In the genomic region with DNA sequence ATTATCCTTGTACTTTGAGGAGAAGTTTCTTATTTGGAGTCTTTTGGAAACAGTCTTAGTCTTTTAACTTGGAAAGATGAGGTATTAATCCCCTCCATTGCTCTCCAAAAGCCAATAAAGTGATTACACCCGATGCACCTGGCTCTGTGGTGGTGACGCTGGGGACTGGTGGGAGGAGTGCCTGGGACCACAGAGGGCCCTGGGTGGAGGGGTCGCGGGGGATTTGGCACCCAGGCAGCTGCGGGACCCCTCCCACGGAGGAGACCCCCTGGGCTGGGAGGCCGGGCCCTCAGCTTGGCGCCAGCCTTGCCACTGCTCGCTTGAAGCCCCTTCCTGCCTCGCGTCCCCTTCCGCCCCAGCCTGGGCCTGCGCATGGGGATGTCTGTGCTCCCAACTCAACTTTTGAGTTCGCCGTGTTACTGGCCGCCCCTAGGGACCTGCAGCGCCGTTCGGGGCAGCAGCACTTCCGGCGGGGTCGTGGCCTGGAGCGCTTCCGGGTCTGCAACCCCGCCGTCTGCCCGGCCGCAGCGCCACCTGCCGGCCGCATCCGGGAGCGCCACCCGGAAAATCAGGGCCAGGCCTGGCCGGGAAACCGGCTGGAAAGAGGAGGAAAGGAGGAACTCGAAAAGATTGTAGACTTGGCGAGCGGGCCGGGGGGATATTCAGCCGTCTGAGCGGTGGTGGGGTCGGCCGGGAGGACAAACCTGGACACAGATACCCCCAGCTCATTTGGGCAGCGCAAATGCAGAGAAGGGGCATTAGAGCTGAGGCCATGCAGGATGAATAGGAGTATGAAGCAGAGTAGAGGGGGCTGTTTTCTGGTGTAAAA, we compare ENCODE assay signal across 8 cellular contexts. TPM values are rescaled to one million over a fixed set of nuclear protein-coding genes. Genes with fewer than 3 reads are reported as not detected.
A peak's percentile ranks its signal among the peaks of the same experiment; 100 is the strongest.
DNase-seq lines count a peak whose midpoint lies in the region; ATAC-seq and TF ChIP-seq lines count a peak whose summit lies in the region.

No MANE protein-coding gene starts in this region.

- DNase-seq in GM12864 (ENCODE audit: low read depth): peak; percentile 68
- peak in 63 of 76 experiments; percentile 16 to 87 (median 72) for DNase-seq in HUDEP-2 (lab: John Stamatoyannopoulos, UW; ENCODE audit: unreplicated experiment in 76 of 76)
- peak; percentile 93 for DNase-seq in RKO (ENCODE audit: low spot score)
- DNase-seq in activated T-helper 2 cell treated with anti-CD3 and anti-CD28 coated beads, Interferon-gamma antibody, Interleukin-2, Interleukin-4, amounts not matched to agents 10 μg/mL and 5 μg/mL and 100 μg/mL, durations not matched to agents 14 hours and 24 hours and 36 hours (ENCODE audit: low spot score): peak; percentile 74
- peak; percentile 63 for DNase-seq in fibroblast of the conjunctiva (ENCODE audit: low read depth)
- DNase-seq in neural crest cell (ENCODE audit: low read depth, low spot score): peak; percentile 94
- no peak for DNase-seq in thoracic aorta (ENCODE audit: low spot score)

- TF ChIP-seq CTCF in GM12864 (IDR thresholded peaks at IDR 0.05; ENCODE audit: low read depth, low read length, missing control alignments) (peak; percentile 81), neural crest cell (conservative IDR thresholded peaks at IDR 0.05) (peak; percentile 98), thoracic aorta (IDR thresholded peaks at IDR 0.05) (peak; percentile 99)

- H3K36me3 ChIP-seq in thoracic aorta: peaks cover 20% of the 10 kb centered on the region

- peaks cover 31 to 52% of the 10 kb centered on the region in 2 donors for H3K4me1 ChIP-seq in thoracic aorta (ENCODE audit: control insufficient read depth in 1 of 2, low read depth in 2 of 2)

- H3K4me1 Mint-ChIP-seq in activated T-helper 2 cell treated with anti-CD3 and anti-CD28 coated beads, Interferon-gamma antibody, Interleukin-2, Interleukin-4, amounts not matched to agents 10 μg/mL and 5 μg/mL and 100 μg/mL, durations not matched to agents 14 hours and 24 hours and 36 hours (ENCODE audit: low read depth): peaks cover 25% of the 10 kb centered on the region
- peaks cover 27% of the 10 kb centered on the region for H3K4me1 Mint-ChIP-seq in neural crest cell

- no peaks in the 10 kb centered on the region for H3K9me3 ChIP-seq in thoracic aorta

- no peaks in the 10 kb centered on the region for H3K27me3 Mint-ChIP-seq in activated T-helper 2 cell treated with anti-CD3 and anti-CD28 coated beads, Interferon-gamma antibody, Interleukin-2, Interleukin-4, amounts not matched to agents 10 μg/mL and 5 μg/mL and 100 μg/mL, durations not matched to agents 14 hours and 24 hours and 36 hours (ENCODE audit: low read depth)
- H3K27me3 Mint-ChIP-seq in neural crest cell (ENCODE audit: low read depth): peaks cover 10% of the 10 kb centered on the region

- no peaks in the 10 kb centered on the region for H3K9me3 Mint-ChIP-seq in activated T-helper 2 cell treated with anti-CD3 and anti-CD28 coated beads, Interferon-gamma antibody, Interleukin-2, Interleukin-4, amounts not matched to agents 10 μg/mL and 5 μg/mL and 100 μg/mL, durations not matched to agents 14 hours and 24 hours and 36 hours
- H3K9me3 Mint-ChIP-seq in neural crest cell: no peaks in the 10 kb centered on the region

- ATAC-seq in thoracic aorta (ENCODE audit: insufficient number of reproducible peaks, low FRiP score, low read depth): no peak
- no peak for ATAC-seq in GM18519 (IDR thresholded peaks at IDR 0.05; ENCODE audit: low FRiP score, unreplicated experiment)

- peak overlapping the region; percentile 73 for H3K4me3 Mint-ChIP-seq in activated T-helper 2 cell treated with anti-CD3 and anti-CD28 coated beads, Interferon-gamma antibody, Interleukin-2, Interleukin-4, amounts not matched to agents 10 μg/mL and 5 μg/mL and 100 μg/mL, durations not matched to agents 14 hours and 24 hours and 36 hours (ENCODE audit: low read depth)
- H3K4me3 Mint-ChIP-seq in neural crest cell: peak overlapping the region; percentile 77

- peaks cover 52% of the 10 kb centered on the region for H3K36me3 Mint-ChIP-seq in activated T-helper 2 cell treated with anti-CD3 and anti-CD28 coated beads, Interferon-gamma antibody, Interleukin-2, Interleukin-4, amounts not matched to agents 10 μg/mL and 5 μg/mL and 100 μg/mL, durations not matched to agents 14 hours and 24 hours and 36 hours (ENCODE audit: low read depth)
- H3K36me3 Mint-ChIP-seq in neural crest cell (ENCODE audit: low read depth): peaks cover 12% of the 10 kb centered on the region

- H3K27ac Mint-ChIP-seq in activated T-helper 2 cell treated with anti-CD3 and anti-CD28 coated beads, Interferon-gamma antibody, Interleukin-2, Interleukin-4, amounts not matched to agents 10 μg/mL and 5 μg/mL and 100 μg/mL, durations not matched to agents 14 hours and 24 hours and 36 hours: peak overlapping the region; percentile 42
- H3K27ac Mint-ChIP-seq in neural crest cell (ENCODE audit: unreplicated experiment): peak overlapping the region; percentile 67

- intact Hi-C loops in activated T-helper 2 cell treated with anti-CD3 and anti-CD28 coated beads, Interferon-gamma antibody, Interleukin-2, Interleukin-4, amounts not matched to agents 10 μg/mL and 5 μg/mL and 100 μg/mL, durations not matched to agents 14 hours and 24 hours and 36 hours (cut with micrococcal nuclease): loop anchor here (1.0 to 10.0 kb wide), 4 partner anchors 37 to 351 kb away; a partner anchor contains a TSS

- H3K27ac ChIP-seq in thoracic aorta: peak overlapping the region; percentile 59 to 79

- H3K4me3 ChIP-seq in GM12864 (ENCODE audit: low read depth, low read length): peak overlapping the region; percentile 95
- H3K4me3 ChIP-seq in thoracic aorta: peak overlapping the region; percentile 100

- H3K27me3 ChIP-seq in thoracic aorta (replicated peaks; ENCODE audit: insufficient read depth): no peaks in the 10 kb centered on the region

RNA-seq across cellular contexts. Expression of a gene that starts 8.4 kb away (rescaled TPM):
- total RNA-seq in activated T-helper 2 cell treated with anti-CD3 and anti-CD28 coated beads, Interferon-gamma antibody, Interleukin-2, Interleukin-4, amounts not matched to agents 10 μg/mL and 5 μg/mL and 100 μg/mL, durations not matched to agents 14 hours and 24 hours and 36 hours: 0.11 and 0.18 TPM in 2 replicates
- not detected in 2 replicates for total RNA-seq in neural crest cell
- total RNA-seq in thoracic aorta: 1 to 10 TPM; 1.2 to 3.0 TPM

RNA-seq across cellular contexts. Expression of a gene that starts 17.4 kb away (rescaled TPM):
- 0.21 and 0.67 TPM in 2 replicates for total RNA-seq in activated T-helper 2 cell treated with anti-CD3 and anti-CD28 coated beads, Interferon-gamma antibody, Interleukin-2, Interleukin-4, amounts not matched to agents 10 μg/mL and 5 μg/mL and 100 μg/mL, durations not matched to agents 14 hours and 24 hours and 36 hours
- total RNA-seq in neural crest cell (0.40 and 0.71 TPM in 2 replicates), thoracic aorta (not detected)

RNA-seq across cellular contexts. Expression of a gene that starts 24.4 kb away (rescaled TPM):
- 4.3 TPM in 2 replicates for total RNA-seq in activated T-helper 2 cell treated with anti-CD3 and anti-CD28 coated beads, Interferon-gamma antibody, Interleukin-2, Interleukin-4, amounts not matched to agents 10 μg/mL and 5 μg/mL and 100 μg/mL, durations not matched to agents 14 hours and 24 hours and 36 hours
- total RNA-seq in neural crest cell: 71.6 and 79.1 TPM in 2 replicates
- under 1 TPM; 0.92 to 0.95 TPM for total RNA-seq in thoracic aorta

RNA-seq across cellular contexts. Expression of a gene that starts 34.4 kb away (rescaled TPM):
- total RNA-seq in activated T-helper 2 cell treated with anti-CD3 and anti-CD28 coated beads, Interferon-gamma antibody, Interleukin-2, Interleukin-4, amounts not matched to agents 10 μg/mL and 5 μg/mL and 100 μg/mL, durations not matched to agents 14 hours and 24 hours and 36 hours: 0.23 TPM in 1 of 2 replicates, not detected in the other
- total RNA-seq in neural crest cell: not detected in 2 replicates
- total RNA-seq in thoracic aorta: under 1 TPM in 1 of 2 donors, not detected in 1; 0.27 TPM

RNA-seq across cellular contexts. Expression of a gene that starts 36.9 kb away (rescaled TPM):
- total RNA-seq in activated T-helper 2 cell treated with anti-CD3 and anti-CD28 coated beads, Interferon-gamma antibody, Interleukin-2, Interleukin-4, amounts not matched to agents 10 μg/mL and 5 μg/mL and 100 μg/mL, durations not matched to agents 14 hours and 24 hours and 36 hours: 153 and 154 TPM in 2 replicates
- 186 and 189 TPM in 2 replicates for total RNA-seq in neural crest cell
- total RNA-seq in thoracic aorta: 10 to 100 TPM; 23.8 to 43.7 TPM

Comparison
In these comparisons a context has a peak if more than half of its experiments do, and no peak if none do; other contexts are left out.
1. RNA of a gene that starts 24.4 kb away (total RNA-seq): 71.6 to 79.1 TPM in neural crest cell; 4.3 TPM in activated T-helper 2 cell treated with anti-CD3 and anti-CD28 coated beads, Interferon-gamma antibody, Interleukin-2, Interleukin-4, amounts not matched to agents 10 μg/mL and 5 μg/mL and 100 μg/mL, durations not matched to agents 14 hours and 24 hours and 36 hours and 0.92 to 0.95 TPM in thoracic aorta; every median in the first group is over 10 times any median in the second.
2. Peak in every context shown above with its lines, with median percentiles within 50 percentile points of each other: CTCF ChIP-seq.